8 cellular contexts compared by ENCODE assay signal in genomic region chr11:66438009-66438503, GRCh38. TPM values are rescaled to one million over a fixed set of nuclear protein-coding genes. Genes with fewer than 3 reads are reported as not detected.
DNase-seq lines count a peak whose midpoint lies in the region; ATAC-seq and TF ChIP-seq lines count a peak whose summit lies in the region.

No MANE protein-coding gene starts in this region.

- H3K9me3 Mint-ChIP-seq in dendritic cell treated with granulocyte-macrophage colony-stimulating factor and Interleukin-4, amounts not matched to agents 40 ng/mL and 50 ng/mL, for 4 days, result peaks cover 4% of the 10 kb centered on the region
- H3K9me3 Mint-ChIP-seq in natural killer cell, result no peaks in the 10 kb centered on the region

- H3K27me3 Mint-ChIP-seq in dendritic cell treated with granulocyte-macrophage colony-stimulating factor and Interleukin-4, amounts not matched to agents 40 ng/mL and 50 ng/mL, for 4 days, result no peaks in the 10 kb centered on the region
- H3K27me3 Mint-ChIP-seq in natural killer cell (ENCODE audit: low read depth in 2 of 2), result peaks cover 0 to 6% of the 10 kb centered on the region in 2 donors

- intact Hi-C loops in dendritic cell treated with granulocyte-macrophage colony-stimulating factor and Interleukin-4, amounts not matched to agents 40 ng/mL and 50 ng/mL, for 4 days (cut with micrococcal nuclease), result no loop called here
- intact Hi-C loops in natural killer cell (cut with micrococcal nuclease), result loop anchor here (1.0 to 2.0 kb wide), 2 partner anchors 29 to 42 kb away; partner anchors contain the start of gene DPP3

- H4K20me1 ChIP-seq in BLaER1, result no peaks in the 10 kb centered on the region

- H3K9me3 ChIP-seq in BLaER1, result peaks cover 7% of the 10 kb centered on the region
- H3K9me3 ChIP-seq in KOPT-K1 (ENCODE audit: insufficient read depth, low read length, poor library complexity, severe bottlenecking), result peaks cover 12% of the 10 kb centered on the region

- TF ChIP-seq CTCF in natural killer cell (IDR thresholded peaks at IDR 0.05), result no peak

- peak overlapping the region; percentile 87 for H3K4me3 Mint-ChIP-seq in dendritic cell treated with granulocyte-macrophage colony-stimulating factor and Interleukin-4, amounts not matched to agents 40 ng/mL and 50 ng/mL, for 4 days
- H3K4me3 Mint-ChIP-seq in natural killer cell, result peak overlapping the region; percentile 87

- H3K27ac ChIP-seq in BLaER1, result peak overlapping the region; percentile 91
- H3K27ac ChIP-seq in KOPT-K1 (ENCODE audit: low read depth, low read length, poor library complexity, severe bottlenecking), result peak overlapping the region; percentile 77

- no peaks in the 10 kb centered on the region for H3K27me3 ChIP-seq in BLaER1

- H3K27ac Mint-ChIP-seq in dendritic cell treated with granulocyte-macrophage colony-stimulating factor and Interleukin-4, amounts not matched to agents 40 ng/mL and 50 ng/mL, for 4 days, result peak overlapping the region; percentile 97
- peak overlapping the region; percentile 89 to 95 for H3K27ac Mint-ChIP-seq in natural killer cell

- peaks cover 39% of the 10 kb centered on the region for H3K36me3 Mint-ChIP-seq in dendritic cell treated with granulocyte-macrophage colony-stimulating factor and Interleukin-4, amounts not matched to agents 40 ng/mL and 50 ng/mL, for 4 days (ENCODE audit: low read depth)
- H3K36me3 Mint-ChIP-seq in natural killer cell, result no peaks in the 10 kb centered on the region

- peaks cover 16% of the 10 kb centered on the region for H3K4me1 Mint-ChIP-seq in dendritic cell treated with granulocyte-macrophage colony-stimulating factor and Interleukin-4, amounts not matched to agents 40 ng/mL and 50 ng/mL, for 4 days (ENCODE audit: low read depth)
- H3K4me1 Mint-ChIP-seq in natural killer cell, result peaks cover 16 to 17% of the 10 kb centered on the region in 2 donors

- H3K4me1 ChIP-seq in BLaER1, result peaks cover 9% of the 10 kb centered on the region

- H3K9ac ChIP-seq in BLaER1, result peak overlapping the region; percentile 92

- H3K4me3 ChIP-seq in BLaER1, result peak overlapping the region; percentile 89

- peaks cover 40% of the 10 kb centered on the region for H3K36me3 ChIP-seq in BLaER1
- H3K36me3 ChIP-seq in KOPT-K1 (ENCODE audit: insufficient read depth, low read length), result peaks cover 26% of the 10 kb centered on the region

- H3K4me2 ChIP-seq in BLaER1, result peak overlapping the region; percentile 86

- DNase-seq in natural killer cell (no peak), NCI-H2029 (lab: John Stamatoyannopoulos, UW) (no peak), NCI-H2107 (lab: John Stamatoyannopoulos, UW) (no peak)
- DNase-seq in stimulated activated CD4-positive, alpha-beta T cell treated with anti-CD3 and anti-CD28 coated beads, Interleukin-2, amount 100 ng/mL, for 24 hours, result no peak

- ATAC-seq in natural killer cell (no peak), GM18873 (IDR thresholded peaks at IDR 0.05; ENCODE audit: low FRiP score, unreplicated experiment) (no peak)

RNA-seq across cellular contexts. Expression of gene MRPL11, which starts 0.6 kb away (rescaled TPM):
- total RNA-seq in natural killer cell, result 10 to 100 TPM; 20.7 to 24.2 (median 23.9) TPM

RNA-seq across cellular contexts. Expression of gene NPAS4, which starts 17.2 kb away (rescaled TPM):
- total RNA-seq in natural killer cell, result not detected

RNA-seq across cellular contexts. Expression of gene PELI3, which starts 28.6 kb away (rescaled TPM):
- 1 to 10 TPM; 5.3 to 6.3 (median 5.6) TPM for total RNA-seq in natural killer cell

RNA-seq across cellular contexts. Expression of gene DPP3, which starts 42.2 kb away (rescaled TPM):
- total RNA-seq in natural killer cell, result 10 to 100 TPM; 37.4 to 42.9 (median 38.6) TPM
